In the genomic region with DNA sequence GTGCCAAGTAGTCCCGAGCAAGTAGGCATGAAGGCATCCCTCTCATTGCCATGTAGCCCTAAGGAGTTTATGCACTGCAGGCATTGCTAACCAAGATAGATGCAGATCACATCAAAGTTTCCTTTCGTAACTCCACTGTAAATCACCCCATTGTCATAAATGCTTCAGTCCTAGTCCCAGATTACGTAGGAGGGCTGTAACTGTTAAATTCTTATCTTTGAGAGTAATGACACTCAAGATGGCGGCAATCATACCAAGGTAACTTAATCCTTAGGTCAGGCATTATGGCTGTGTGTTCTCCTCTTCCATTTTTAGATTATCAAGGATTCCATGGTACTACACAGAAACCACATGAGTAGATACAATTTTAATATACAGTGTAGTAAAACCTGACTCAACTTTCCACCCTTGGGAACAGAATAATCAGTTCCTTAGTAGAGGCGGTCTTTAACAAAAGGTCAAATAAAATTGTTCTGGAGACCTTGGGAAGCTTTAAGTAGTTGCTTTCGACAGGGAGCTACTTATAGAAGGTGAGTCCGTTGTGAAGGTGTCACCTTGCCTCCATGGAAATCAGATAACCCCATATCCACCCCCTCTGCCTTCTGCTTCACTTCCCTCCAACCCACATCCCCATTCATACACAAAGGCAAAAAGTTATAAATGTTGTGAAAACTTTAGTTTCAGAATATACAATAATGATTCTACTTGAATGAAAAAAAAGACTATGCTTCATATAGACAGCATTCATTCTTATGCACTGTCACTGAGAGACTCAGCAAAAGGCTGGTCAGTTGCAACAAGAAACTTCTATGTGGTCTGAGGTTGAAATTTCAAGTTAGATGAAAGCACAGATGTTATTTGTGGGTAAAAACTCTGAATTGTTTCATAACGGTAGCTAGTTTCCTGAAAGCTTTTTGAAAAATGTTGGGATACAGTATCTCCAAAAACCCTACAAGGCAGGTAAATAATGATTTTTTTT, we compare ENCODE assay signal across 13 cellular contexts.
DNase-seq lines count a peak whose midpoint lies in the region; ATAC-seq and TF ChIP-seq lines count a peak whose summit lies in the region.
"Had no signal": no experiment of that assay in that cellular context is flagged by ENCODE, and none has a peak within 500 bp of the region (broad histone marks: within the 10 kb centered on the region; RNA-seq: fewer than 3 reads in every experiment).

No MANE protein-coding gene starts in this region.

- H3K36me3 ChIP-seq in colonic mucosa: no peaks in the 10 kb centered on the region

- no peak overlapping the region for H3K4me3 ChIP-seq in GM12865 (ENCODE audit: low read depth, low read length)
- H3K4me3 ChIP-seq in colonic mucosa: no peak overlapping the region

- H3K36me3 Mint-ChIP-seq in effector memory CD8-positive, alpha-beta T cell (ENCODE audit: insufficient read depth): no peaks in the 10 kb centered on the region
- H3K36me3 Mint-ChIP-seq: naive B cell had no signal

- peak; percentile 90 for ATAC-seq in GM19455 (IDR thresholded peaks at IDR 0.05; ENCODE audit: unreplicated experiment)
- ATAC-seq in HG02884 (IDR thresholded peaks at IDR 0.05; ENCODE audit: unreplicated experiment): peak; percentile 73
- peak; percentile 86 for ATAC-seq in HG03575 (IDR thresholded peaks at IDR 0.05; ENCODE audit: extremely low read depth, insufficient number of reproducible peaks, low FRiP score, unreplicated experiment)
- ATAC-seq in effector memory CD8-positive, alpha-beta T cell (replicated peaks): no peak

- H3K9me3 ChIP-seq in colonic mucosa: no peaks in the 10 kb centered on the region

- peaks cover 0 to 10% of the 10 kb centered on the region in 2 donors for H3K27me3 Mint-ChIP-seq in effector memory CD8-positive, alpha-beta T cell

- intact Hi-C loops in colonic mucosa (cut with DNase I): loop anchor here (5.0 to 10.0 kb wide), 3 partner anchors 130 to 1818 kb away; no protein-coding TSS in a partner anchor

- no peaks in the 10 kb centered on the region for H3K9me3 Mint-ChIP-seq in effector memory CD8-positive, alpha-beta T cell
- H3K9me3 Mint-ChIP-seq: activated CD4-positive, alpha-beta memory T cell treated with anti-CD3 and anti-CD28 coated beads, Interleukin-2, amount 10 ng/mL, durations not matched to agents 7 days and 5 days; naive B cell; stimulated activated naive CD8-positive, alpha-beta T cell treated with anti-CD3 and anti-CD28 coated beads, Interleukin-15, Interleukin-2, amounts not matched to agents 100 ng/mL and 50 ng/mL, for 24 hours had no signal

- no peak overlapping the region for H3K9ac ChIP-seq in colonic mucosa (ENCODE audit: low read depth in 2 of 2, low read length in 2 of 2)

- H3K27me3 ChIP-seq in colonic mucosa: no peaks in the 10 kb centered on the region

- H3K27ac Mint-ChIP-seq in effector memory CD8-positive, alpha-beta T cell: no peak overlapping the region
- H3K27ac Mint-ChIP-seq: activated CD4-positive, alpha-beta memory T cell treated with anti-CD3 and anti-CD28 coated beads, Interleukin-2, amount 10 ng/mL, durations not matched to agents 7 days and 5 days; naive B cell; stimulated activated naive CD8-positive, alpha-beta T cell treated with anti-CD3 and anti-CD28 coated beads, Interleukin-15, Interleukin-2, amounts not matched to agents 100 ng/mL and 50 ng/mL, for 24 hours had no signal

- no peaks in the 10 kb centered on the region for H3K4me1 ChIP-seq in colonic mucosa

- no peak overlapping the region for H3K4me3 Mint-ChIP-seq in effector memory CD8-positive, alpha-beta T cell
- H3K4me3 Mint-ChIP-seq: activated CD4-positive, alpha-beta memory T cell treated with anti-CD3 and anti-CD28 coated beads, Interleukin-2, amount 10 ng/mL, durations not matched to agents 7 days and 5 days; naive B cell; stimulated activated naive CD8-positive, alpha-beta T cell treated with anti-CD3 and anti-CD28 coated beads, Interleukin-15, Interleukin-2, amounts not matched to agents 100 ng/mL and 50 ng/mL, for 24 hours had no signal

- no peaks in the 10 kb centered on the region for H3K4me1 Mint-ChIP-seq in effector memory CD8-positive, alpha-beta T cell (ENCODE audit: low read depth in 2 of 2)
- H3K4me1 Mint-ChIP-seq: naive B cell had no signal

- TF ChIP-seq CTCF in GM12865 (IDR thresholded peaks at IDR 0.05; ENCODE audit: insufficient read depth, low read depth, low read length, missing control alignments) (no peak), colonic mucosa (IDR thresholded peaks at IDR 0.05) (no peak)

- DNase-seq in GM12865 (ENCODE audit: low read depth) (peak; percentile 71), UCSD-AML1 (lab: John Stamatoyannopoulos, UW; ENCODE audit: unreplicated experiment) (no peak), colonic mucosa (no peak), NCI-H524 (lab: John Stamatoyannopoulos, UW) (no peak)
- DNase-seq in effector memory CD8-positive, alpha-beta T cell: no peak
- DNase-seq: activated CD4-positive, alpha-beta memory T cell treated with anti-CD3 and anti-CD28 coated beads, Interleukin-2, amount 10 ng/mL, durations not matched to agents 7 days and 5 days; naive B cell; NCI-H2171 treated with DMSO at 0.1 percent for 48 hours; stimulated activated CD4-positive, alpha-beta T cell treated with anti-CD3 and anti-CD28 coated beads, Interleukin-15, amount 100 ng/mL, for 24 hours had no signal

- no peak overlapping the region for H3K27ac ChIP-seq in colonic mucosa
